In genomic region chr9:99178912-99179872, GRCh38 we compare ENCODE assay signal across 18 cellular contexts.
"Had no signal": no experiment of that assay in that cellular context is flagged by ENCODE, and none has a peak within 500 bp of the region (broad histone marks: within the 10 kb centered on the region; RNA-seq: fewer than 3 reads in every experiment).

No MANE protein-coding gene starts in this region.

- H3K27me3 Mint-ChIP-seq: activated CD4-positive, alpha-beta memory T cell treated with anti-CD3 and anti-CD28 coated beads, Interleukin-2, amount 10 ng/mL, durations not matched to agents 7 days and 5 days; activated CD4-positive, alpha-beta T cell treated with anti-CD3 and anti-CD28 coated beads for 36 hours had no signal

- H3K9me3 Mint-ChIP-seq: activated CD4-positive, alpha-beta memory T cell treated with anti-CD3 and anti-CD28 coated beads, Interleukin-2, amount 10 ng/mL, durations not matched to agents 7 days and 5 days; activated T-cell treated with anti-CD3 and anti-CD28 coated beads, Interleukin-2, amount 50 U/mL, for 4 hours; naive thymus-derived CD4-positive, alpha-beta T cell had no signal

- ATAC-seq: esophagus mucosa; heart right ventricle; naive thymus-derived CD4-positive, alpha-beta T cell had no signal

- H3K4me3 Mint-ChIP-seq: activated CD4-positive, alpha-beta memory T cell treated with anti-CD3 and anti-CD28 coated beads, Interleukin-2, amount 10 ng/mL, durations not matched to agents 7 days and 5 days; activated CD4-positive, alpha-beta T cell treated with anti-CD3 and anti-CD28 coated beads for 36 hours; activated T-cell treated with anti-CD3 and anti-CD28 coated beads, Interleukin-2, amount 50 U/mL, for 4 hours; naive thymus-derived CD4-positive, alpha-beta T cell had no signal

- H3K27ac Mint-ChIP-seq: activated CD4-positive, alpha-beta memory T cell treated with anti-CD3 and anti-CD28 coated beads, Interleukin-2, amount 10 ng/mL, durations not matched to agents 7 days and 5 days; activated CD4-positive, alpha-beta T cell treated with anti-CD3 and anti-CD28 coated beads for 36 hours; naive thymus-derived CD4-positive, alpha-beta T cell had no signal

- DNase-seq: activated CD4-positive, alpha-beta memory T cell treated with anti-CD3 and anti-CD28 coated beads, Interleukin-2, amount 10 ng/mL, durations not matched to agents 7 days and 5 days; activated CD4-positive, alpha-beta T cell treated with anti-CD3 and anti-CD28 coated beads for 36 hours; activated effector memory CD4-positive, alpha-beta T cell treated with Interleukin-2 at 50 U/mL for 16 hours; activated naive CD4-positive, alpha-beta T cell treated with anti-CD3 and anti-CD28 coated beads, Interleukin-2, amount 50 U/mL, for 16 hours; activated T-cell treated with anti-CD3 and anti-CD28 coated beads, Interleukin-2, amount 50 U/mL, for 4 hours; cerebellar nuclear complex; effector CD8-positive, alpha-beta T cell; heart right ventricle; kidney glomerular epithelial cell; left ventricle myocardium inferior; naive thymus-derived CD4-positive, alpha-beta T cell; spleen; stimulated activated CD4-positive, alpha-beta T cell treated with anti-CD3 and anti-CD28 coated beads, Interleukin-4, amount 100 ng/mL, for 4 hours; stimulated activated naive CD4-positive, alpha-beta T cell; substantia nigra; tibial artery; WERI-Rb-1 had no signal
